37 cellular contexts compared by ENCODE assay signal in genomic region chr7:69218634-69219033, GRCh38.
"Had no signal": no experiment of that assay in that cellular context is flagged by ENCODE, and none has a peak within 500 bp of the region (broad histone marks: within the 10 kb centered on the region; RNA-seq: fewer than 3 reads in every experiment).

No MANE protein-coding gene starts in this region.

- H3K4me1 Mint-ChIP-seq: activated CD4-positive, alpha-beta T cell treated with anti-CD3 and anti-CD28 coated beads for 36 hours; activated CD4-positive, alpha-beta T cell treated with anti-CD3 and anti-CD28 coated beads, Interleukin-2, amount 10 ng/mL, durations not matched to agents 7 days and 5 days; WTC11 had no signal

- H3K9me3 ChIP-seq: adrenal gland, Peyer's patch, SJSA1, SK-N-SH had no signal

- H3K36me3 ChIP-seq: adrenal gland, Peyer's patch, SJSA1 had no signal

- H3K27ac Mint-ChIP-seq: activated CD4-positive, alpha-beta T cell treated with anti-CD3 and anti-CD28 coated beads for 36 hours; activated CD4-positive, alpha-beta T cell treated with anti-CD3 and anti-CD28 coated beads, Interleukin-2, amount 10 ng/mL, durations not matched to agents 7 days and 5 days; activated CD8-positive, alpha-beta T cell treated with anti-CD3 and anti-CD28 coated beads, Interleukin-2, amount 10 ng/mL, durations not matched to agents 7 days and 5 days; activated naive CD4-positive, alpha-beta T cell treated with anti-CD3 and anti-CD28 coated beads for 36 hours; activated T-helper 1 cell treated with anti-CD3 and anti-CD28 coated beads, Interleukin-12 subunit alpha, Interleukin-12 subunit beta, Interleukin-2, Interleukin-4 antibody, amounts not matched to agents 30 ng/mL and 10 ng/mL and 1 ng/mL, durations not matched to agents 14 hours and 24 hours and 36 hours; T-helper 1 cell treated with Interleukin-12 subunit alpha and Interleukin-12 subunit beta and Interleukin-4 antibody, amounts not matched to agents 30 μg/mL and 1 μg/mL, for 36 hours; T-helper 2 cell treated with Interferon-gamma antibody and Interleukin-4, amounts not matched to agents 5 μg/mL and 100 μg/mL, for 36 hours; WTC11 had no signal

- H3K9ac ChIP-seq: KMS-11, SK-N-SH had no signal

- H3K4me2 ChIP-seq: KMS-11, SK-N-SH had no signal

- H3K27me3 Mint-ChIP-seq: activated CD4-positive, alpha-beta T cell treated with anti-CD3 and anti-CD28 coated beads, Interleukin-2, amount 10 ng/mL, durations not matched to agents 7 days and 5 days had no signal

- H3K9me3 Mint-ChIP-seq: WTC11 had no signal

- H3K27me3 ChIP-seq: adrenal gland, Peyer's patch, SJSA1 had no signal

- H3K27ac ChIP-seq: adrenal gland, KMS-11, Peyer's patch, SJSA1 had no signal

- FAIRE-seq: bronchial epithelial cell, colon, TTC549 had no signal

- H3K4me3 ChIP-seq: adrenal gland, Peyer's patch, SJSA1 had no signal

- H3K4me3 Mint-ChIP-seq: activated CD4-positive, alpha-beta T cell treated with anti-CD3 and anti-CD28 coated beads for 36 hours; activated CD4-positive, alpha-beta T cell treated with anti-CD3 and anti-CD28 coated beads, Interleukin-2, amount 10 ng/mL, durations not matched to agents 7 days and 5 days; activated CD8-positive, alpha-beta T cell treated with anti-CD3 and anti-CD28 coated beads, Interleukin-2, amount 10 ng/mL, durations not matched to agents 7 days and 5 days; activated naive CD4-positive, alpha-beta T cell treated with anti-CD3 and anti-CD28 coated beads for 36 hours; activated T-cell treated with anti-CD3 and anti-CD28 coated beads, Interleukin-2, amount 50 U/mL, for 4 hours; activated T-helper 1 cell treated with anti-CD3 and anti-CD28 coated beads, Interleukin-12 subunit alpha, Interleukin-12 subunit beta, Interleukin-2, Interleukin-4 antibody, amounts not matched to agents 30 ng/mL and 10 ng/mL and 1 ng/mL, durations not matched to agents 14 hours and 24 hours and 36 hours; brain; T-helper 1 cell treated with Interleukin-12 subunit alpha and Interleukin-12 subunit beta and Interleukin-4 antibody, amounts not matched to agents 30 μg/mL and 1 μg/mL, for 36 hours; T-helper 2 cell treated with Interferon-gamma antibody and Interleukin-4, amounts not matched to agents 5 μg/mL and 100 μg/mL, for 36 hours; WTC11 had no signal

- DNase-seq: activated CD4-positive, alpha-beta T cell treated with anti-CD3 and anti-CD28 coated beads for 36 hours; activated CD4-positive, alpha-beta T cell treated with anti-CD3 and anti-CD28 coated beads, Interleukin-2, amount 10 ng/mL, durations not matched to agents 7 days and 5 days; activated CD4-positive, alpha-beta T cell treated with anti-CD3 and anti-CD28 coated beads, Interleukin-2, amount 50 U/mL, for 48 hours; activated CD8-positive, alpha-beta T cell treated with anti-CD3 and anti-CD28 coated beads, Interleukin-2, amount 10 ng/mL, durations not matched to agents 7 days and 5 days; activated gamma-delta T cell treated with Interleukin-2 at 50 U/mL for 16 hours; activated naive CD4-positive, alpha-beta T cell treated with anti-CD3 and anti-CD28 coated beads for 36 hours; activated T-cell treated with anti-CD3 and anti-CD28 coated beads, Interleukin-2, amount 50 U/mL, for 4 hours; adrenal gland; caudate nucleus; cerebellar nuclear complex; NCI-H1048; NCI-H1417; NCI-H146; NCI-H187; NCI-H2081; NCI-H2171 treated with DMSO at 0.1 percent for 48 hours; NCI-H2227 treated with DMSO at 0.1 percent for 48 hours; NCI-H446; NCI-H510A treated with DMSO at 0.1 percent for 48 hours; NCI-H526 treated with DMSO at 0.1 percent for 48 hours; NCI-H774; PC-3; Peyer's patch; RPMI8226; SHP77 treated with DMSO at 0.1 percent for 48 hours; SK-N-SH had no signal

- H3K36me3 Mint-ChIP-seq: activated naive CD4-positive, alpha-beta T cell treated with anti-CD3 and anti-CD28 coated beads, Interleukin-2, amount 50 U/mL, for 72 hours; brain; WTC11 had no signal

- H3K4me1 ChIP-seq: adrenal gland, Peyer's patch, SJSA1 had no signal
